In the genomic region with DNA sequence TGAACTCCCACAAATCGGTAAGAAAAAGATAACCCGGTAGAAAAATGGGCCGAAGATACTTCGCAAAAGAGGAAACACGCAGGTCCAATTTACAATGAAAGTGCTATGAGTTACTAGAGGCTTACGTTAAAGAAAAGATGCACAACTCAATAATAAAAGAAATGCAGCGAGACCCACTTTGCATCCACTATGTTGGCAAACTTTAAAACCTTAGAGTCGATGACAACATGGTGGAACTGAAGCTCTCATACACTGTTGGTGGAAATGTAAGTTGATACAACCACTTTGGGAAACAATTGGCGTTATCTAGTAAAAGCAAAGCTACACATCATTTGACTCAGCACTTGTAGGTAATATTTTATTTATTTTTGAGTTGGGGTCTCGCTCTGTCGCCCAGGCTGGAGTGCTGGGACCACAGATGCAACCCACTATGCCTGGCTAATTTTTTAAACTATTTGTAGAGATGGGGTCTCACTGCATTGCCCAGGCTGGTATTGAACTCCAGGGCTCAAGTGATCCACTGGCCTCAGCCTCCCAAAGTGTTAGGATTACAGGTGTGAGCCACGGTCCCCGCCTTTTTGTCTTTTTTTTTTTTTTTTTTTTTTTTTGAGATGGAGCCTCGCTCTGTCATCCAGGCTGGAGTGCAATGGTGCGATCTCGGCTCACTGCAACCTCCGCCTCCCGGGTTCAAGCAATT, we compare ENCODE assay signal across 9 cellular contexts. TPM values are rescaled to one million over a fixed set of nuclear protein-coding genes. Genes with fewer than 3 reads are reported as not detected.
A peak's percentile ranks its signal among the peaks of the same experiment; 100 is the strongest.
DNase-seq lines count a peak whose midpoint lies in the region; ATAC-seq, FAIRE-seq and TF ChIP-seq lines count a peak whose summit lies in the region.
"Had no signal": no experiment of that assay in that cellular context is flagged by ENCODE, and none has a peak within 500 bp of the region (broad histone marks: within the 10 kb centered on the region; RNA-seq: fewer than 3 reads in every experiment).

No MANE protein-coding gene starts in this region.

- POLR2A ChIA-PET in AG04449 (lab: Yijun Ruan, JAX): interaction anchor here (0.8 to 4.5 kb wide), 5 partner anchors 12 to 349 kb away, joined by 3 to 42 read pairs (median 5); a partner anchor contains a TSS

- no peak for DNase-seq in AG04449 (ENCODE audit: low read depth, low spot score)
- DNase-seq in bronchial epithelial cell (ENCODE audit: low read depth): no peak
- no peak for DNase-seq in T-helper 9 cell
- DNase-seq in lower leg skin (ENCODE audit: low spot score in 2 of 2): no peak

- CTCF ChIA-PET in AG04449 (lab: Yijun Ruan, JAX): interaction anchor here (0.8 to 5.4 kb wide), 2 partner anchors 13 to 97 kb away, joined by 3 to 32 read pairs; no protein-coding TSS in a partner anchor

- peak overlapping the region; percentile 92 for H3K27ac ChIP-seq in HUES64 (ENCODE audit: low read depth, low read length)
- H3K27ac ChIP-seq in muscle layer of colon (ENCODE audit: low read depth, low read length): peak overlapping the region; percentile 89

- TF ChIP-seq CTCF in AG04449 (IDR thresholded peaks at IDR 0.05; ENCODE audit: insufficient read depth, low read length, missing control alignments) (no peak), bronchial epithelial cell (IDR thresholded peaks at IDR 0.05; ENCODE audit: insufficient read depth, low read length, severe bottlenecking) (no peak), lower leg skin (IDR thresholded peaks at IDR 0.05) (no peak)

- TF ChIP-seq POLR2A in lower leg skin (IDR thresholded peaks at IDR 0.05): no peak

- peak overlapping the region; percentile 98 for H3K4me3 ChIP-seq in AG04449 (ENCODE audit: low read depth, low read length)
- peak overlapping the region; percentile 85 for H3K4me3 ChIP-seq in HUES64 (ENCODE audit: low read length)
- peak overlapping the region; percentile 67 for H3K4me3 ChIP-seq in bronchial epithelial cell (ENCODE audit: low read depth, low read length)
- H3K4me3 ChIP-seq in muscle layer of colon (ENCODE audit: low read depth in 1 of 2, low read length in 2 of 2): peak overlapping the region; percentile 98 to 99
- no peak overlapping the region for H3K4me3 ChIP-seq in lower leg skin (ENCODE audit: low read depth, poor library complexity, severe bottlenecking)

- FAIRE-seq in bronchial epithelial cell (lab: Jason Lieb, UNC): no peak
- FAIRE-seq: TTC549 had no signal

- no peaks in the 10 kb centered on the region for H3K9me3 ChIP-seq in HUES64 (ENCODE audit: insufficient read depth, low read depth, low read length)
- no peaks in the 10 kb centered on the region for H3K9me3 ChIP-seq in muscle layer of colon (ENCODE audit: low read length)

- H3K36me3 ChIP-seq in HUES64 (ENCODE audit: insufficient read depth, low read length): peaks cover 16% of the 10 kb centered on the region
- H3K36me3 ChIP-seq in bronchial epithelial cell (ENCODE audit: control insufficient read depth, insufficient read depth, low read length): peaks cover 4% of the 10 kb centered on the region
- H3K36me3 ChIP-seq in muscle layer of colon (ENCODE audit: insufficient read depth, low read length): peaks cover 12% of the 10 kb centered on the region

- 80% methylated on average over 16 of the region's 18 CpGs for WGBS in HUES64
- WGBS in lower leg skin, 2 donors: 67 to 71% methylated on average over 18 of the region's 18 CpGs

- H3K9ac ChIP-seq in HUES64 (ENCODE audit: low read depth, low read length) (peak overlapping the region; percentile 94), muscle layer of colon (ENCODE audit: low read length) (peak overlapping the region; percentile 87)

- intact Hi-C loops in lower leg skin (cut with DNase I; ENCODE audit: low total_unique reads): no loop called here

- H3K27me3 ChIP-seq in HUES64 (ENCODE audit: insufficient read depth, low read length) (no peaks in the 10 kb centered on the region), bronchial epithelial cell (ENCODE audit: control insufficient read depth, insufficient read depth, low read length) (no peaks in the 10 kb centered on the region), muscle layer of colon (ENCODE audit: control insufficient read depth in 1 of 2, insufficient read depth in 2 of 2, low read length in 2 of 2) (no peaks in the 10 kb centered on the region)

- H3K4me1 ChIP-seq in HUES64 (ENCODE audit: insufficient read depth, low read length): 0 out of 2 replicates have a peak, but pooled peaks cover 5% of the 10 kb centered on the region
- H3K4me1 ChIP-seq in muscle layer of colon (ENCODE audit: insufficient read depth, low read length): peaks cover 19% of the 10 kb centered on the region

- ATAC-seq in HG02870 (IDR thresholded peaks at IDR 0.05; ENCODE audit: unreplicated experiment) (no peak), HG02759 (IDR thresholded peaks at IDR 0.05; ENCODE audit: unreplicated experiment) (no peak)

RNA-seq across cellular contexts. Expression of a gene that starts 0.7 kb away (rescaled TPM):
- 9.5 TPM for polyA plus RNA-seq in HUES64 (2013, experiment 1 of 2)
- 9.4 TPM for polyA plus RNA-seq in HUES64 (2013, experiment 2 of 2)
- total RNA-seq in bronchial epithelial cell (7.6 and 11.8 TPM in 2 replicates), lower leg skin (10 to 100 TPM in 3 of 4 donors, 1 to 10 TPM in 1; 9.7 to 23.5 (median 13.0) TPM)

RNA-seq across cellular contexts. Expression of a gene that starts 10.9 kb away (rescaled TPM):
- 23.4 TPM for polyA plus RNA-seq in HUES64 (2013, experiment 1 of 2)
- polyA plus RNA-seq in HUES64 (2013, experiment 2 of 2): 23.6 TPM
- 8.7 and 9.2 TPM in 2 replicates for total RNA-seq in bronchial epithelial cell
- total RNA-seq in lower leg skin: 10 to 100 TPM; 12.3 to 24.5 (median 16.4) TPM

RNA-seq across cellular contexts. Expression of a gene that starts 12.8 kb away (rescaled TPM):
- polyA plus RNA-seq in HUES64 (2013, experiment 1 of 2): not detected
- not detected for polyA plus RNA-seq in HUES64 (2013, experiment 2 of 2)
- total RNA-seq in bronchial epithelial cell (not detected in 2 replicates), lower leg skin (not detected)

RNA-seq across cellular contexts. Expression of a gene that starts 20.6 kb away (rescaled TPM):
- polyA plus RNA-seq in HUES64 (2013, experiment 1 of 2): 124 TPM
- 116 TPM for polyA plus RNA-seq in HUES64 (2013, experiment 2 of 2)
- total RNA-seq in bronchial epithelial cell (23.2 and 28.5 TPM in 2 replicates), lower leg skin (10 to 100 TPM; 37.0 to 50.4 (median 39.7) TPM)

RNA-seq across cellular contexts. Expression of a gene that starts 38.0 kb away (rescaled TPM):
- 4.1 TPM for polyA plus RNA-seq in HUES64 (2013, experiment 1 of 2)
- 4.8 TPM for polyA plus RNA-seq in HUES64 (2013, experiment 2 of 2)
- 465 and 1,125 TPM in 2 replicates for total RNA-seq in bronchial epithelial cell
- total RNA-seq in lower leg skin: 1,000 to 10,000 TPM in 1 of 4 donors, 100 to 1,000 TPM in 3; 755 to 1,044 (median 948) TPM
